ENCODE assay signal across 24 cellular contexts in genomic region chr18:22796069-22796468, GRCh38.
"Had no signal": no experiment of that assay in that cellular context is flagged by ENCODE, and none has a peak within 500 bp of the region (broad histone marks: within the 10 kb centered on the region; RNA-seq: fewer than 3 reads in every experiment).

No MANE protein-coding gene starts in this region.

- H3K27ac ChIP-seq: body of pancreas, heart right ventricle, lower lobe of right lung, neural progenitor cell, sigmoid colon, transverse colon had no signal

- H3K36me3 Mint-ChIP-seq: activated naive CD8-positive, alpha-beta T cell; naive thymus-derived CD8-positive, alpha-beta T cell; neural progenitor cell; stimulated activated naive B cell treated with anti-CD40 and anti-IgM and Interleukin-4, amounts not matched to agents 10 μg/mL and 1 μg/mL and 100 μg/mL, for 72 hours; WTC11 had no signal

- H3K4me3 Mint-ChIP-seq: activated naive CD8-positive, alpha-beta T cell; activated T-helper 17 cell treated with anti-CD3 and anti-CD28 coated beads, Interleukin-2, amount 50 U/mL, for 72 hours; naive thymus-derived CD8-positive, alpha-beta T cell; neural progenitor cell; stimulated activated naive B cell treated with anti-CD40 and anti-IgM and Interleukin-4, amounts not matched to agents 10 μg/mL and 1 μg/mL and 100 μg/mL, for 72 hours; WTC11 had no signal

- H3K4me3 ChIP-seq: body of pancreas, heart right ventricle, lower lobe of right lung, neural progenitor cell, sigmoid colon, transverse colon had no signal

- H3K4me1 Mint-ChIP-seq: activated T-helper 17 cell treated with anti-CD3 and anti-CD28 coated beads, Interleukin-2, amount 50 U/mL, for 72 hours had no signal

- H3K4me1 ChIP-seq: body of pancreas, neural progenitor cell had no signal

- H3K9me3 Mint-ChIP-seq: activated T-helper 17 cell treated with anti-CD3 and anti-CD28 coated beads, Interleukin-2, amount 50 U/mL, for 72 hours; naive thymus-derived CD8-positive, alpha-beta T cell; neural progenitor cell; stimulated activated naive B cell treated with anti-CD40 and anti-IgM and Interleukin-4, amounts not matched to agents 10 μg/mL and 1 μg/mL and 100 μg/mL, for 72 hours; WTC11 had no signal

- H3K27me3 Mint-ChIP-seq: stimulated activated naive B cell treated with anti-CD40 and anti-IgM and Interleukin-4, amounts not matched to agents 10 μg/mL and 1 μg/mL and 100 μg/mL, for 72 hours had no signal

- H2AFZ ChIP-seq: neural progenitor cell had no signal

- H3K9me3 ChIP-seq: body of pancreas, heart right ventricle, lower lobe of right lung, sigmoid colon, transverse colon had no signal

- H3K9ac ChIP-seq: neural progenitor cell had no signal

- DNase-seq: activated naive CD4-positive, alpha-beta T cell; activated T-cell treated with anti-CD3 and anti-CD28 coated beads, Interleukin-2, amount 50 U/mL, for 1 hour; body of pancreas; caudate nucleus; dermis blood vessel endothelial cell; effector CD8-positive, alpha-beta T cell; heart right ventricle; kidney; lower lobe of right lung; naive thymus-derived CD8-positive, alpha-beta T cell; retina; sigmoid colon; stimulated activated CD4-positive, alpha-beta T cell treated with anti-CD3 and anti-CD28 coated beads, Interleukin-2, amount 100 ng/mL, for 48 hours; stimulated activated CD8-positive, alpha-beta memory T cell treated with anti-CD3 and anti-CD28 coated beads, Interleukin-4, amount 100 ng/mL, for 48 hours; stimulated activated naive B cell treated with anti-CD40 and anti-IgM and Interleukin-4, amounts not matched to agents 10 μg/mL and 1 μg/mL and 100 μg/mL, for 72 hours; T1000; transverse colon had no signal

- H3K27me3 ChIP-seq: body of pancreas, heart right ventricle, sigmoid colon, transverse colon had no signal

- ATAC-seq: activated T-helper 17 cell treated with anti-CD3 and anti-CD28 coated beads, Interleukin-2, amount 50 U/mL, for 72 hours; body of pancreas; esophagus mucosa; heart right ventricle; left lobe of liver; lower lobe of right lung; naive thymus-derived CD8-positive, alpha-beta T cell; stimulated activated naive B cell treated with anti-CD40 and anti-IgM and Interleukin-4, amounts not matched to agents 10 μg/mL and 1 μg/mL and 100 μg/mL, for 72 hours; WTC11 had no signal

- H3K36me3 ChIP-seq: heart right ventricle, lower lobe of right lung, neural progenitor cell, sigmoid colon, transverse colon had no signal

- FAIRE-seq: urothelium cell line had no signal

- H3K4me2 ChIP-seq: neural progenitor cell had no signal
